Comparison of ENCODE assay signal across 20 cellular contexts in the genomic region with DNA sequence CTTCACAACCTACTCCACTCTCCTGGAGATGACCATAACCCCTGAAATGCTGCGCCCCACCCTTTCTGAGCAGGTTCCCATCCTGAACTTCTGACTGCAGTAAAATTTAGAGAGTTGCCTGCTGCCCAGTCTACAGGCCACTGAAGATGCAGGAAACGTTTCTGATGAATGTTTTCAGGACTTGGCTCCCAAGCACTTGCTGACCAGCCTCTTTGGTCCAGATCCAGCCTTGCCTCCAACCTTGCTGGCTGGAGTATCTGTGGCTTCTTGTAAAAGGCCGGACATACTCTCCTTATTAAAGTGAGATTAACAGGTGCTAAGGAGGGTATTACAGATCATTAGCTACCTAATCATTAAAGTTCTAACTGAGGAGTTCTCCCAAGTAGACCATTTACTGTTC.
A peak's percentile ranks its signal among the peaks of the same experiment; 100 is the strongest.
DNase-seq lines count a peak whose midpoint lies in the region; ATAC-seq and TF ChIP-seq lines count a peak whose summit lies in the region.
"Had no signal": no experiment of that assay in that cellular context is flagged by ENCODE, and none has a peak within 500 bp of the region (broad histone marks: within the 10 kb centered on the region; RNA-seq: fewer than 3 reads in every experiment).

No MANE protein-coding gene starts in this region.

- H3K79me1 ChIP-seq in trophoblast cell (ENCODE audit: low read length): no peaks in the 10 kb centered on the region

- TF ChIP-seq CTCF in Loucy (conservative IDR thresholded peaks at IDR 0.05; ENCODE audit: low read length): no peak

- H2AK5ac ChIP-seq in trophoblast cell (ENCODE audit: low read length): peak overlapping the region; percentile 4

- H2BK12ac ChIP-seq in trophoblast cell (ENCODE audit: low read length): peak overlapping the region; percentile 13

- H3K4me3 ChIP-seq in Loucy (ENCODE audit: low read length, poor library complexity, severe bottlenecking) (no peak overlapping the region), trophoblast cell (ENCODE audit: low read depth, low read length) (no peak overlapping the region)

- no peak overlapping the region for H4K8ac ChIP-seq in trophoblast cell (ENCODE audit: low read depth, low read length)

- H3K27me3 ChIP-seq in Loucy (ENCODE audit: insufficient read depth, low read length, poor library complexity, severe bottlenecking) (no peaks in the 10 kb centered on the region), trophoblast cell (ENCODE audit: insufficient read depth, low read length) (no peaks in the 10 kb centered on the region)

- no peak for ATAC-seq in GM19324 (IDR thresholded peaks at IDR 0.05; ENCODE audit: low FRiP score, unreplicated experiment)
- ATAC-seq: SK-N-SH treated with all-trans-retinoic acid at 6 μM for 48 hours had no signal

- H3F3A ChIP-seq in Loucy (ENCODE audit: low read depth): no peaks in the 10 kb centered on the region

- no peak overlapping the region for H3K4me2 ChIP-seq in Loucy (ENCODE audit: low read depth, low read length, poor library complexity, severe bottlenecking)
- no peak overlapping the region for H3K4me2 ChIP-seq in trophoblast cell (ENCODE audit: low read length)

- H3K4me1 ChIP-seq in Loucy (ENCODE audit: insufficient read depth, low read length, poor library complexity, severe bottlenecking): no peaks in the 10 kb centered on the region
- H3K4me1 ChIP-seq in trophoblast cell (ENCODE audit: control insufficient read depth in 1 of 2, insufficient read depth in 2 of 2, low read length in 2 of 2): peaks cover 2% of the 10 kb centered on the region in 2 experiments

- no peaks in the 10 kb centered on the region for H3K36me3 ChIP-seq in Loucy (ENCODE audit: insufficient read depth, low read length)
- no peaks in the 10 kb centered on the region for H3K36me3 ChIP-seq in trophoblast cell (ENCODE audit: control insufficient read depth in 1 of 2, insufficient read depth in 2 of 2, low read length in 2 of 2)

- no peak overlapping the region for H3K23ac ChIP-seq in trophoblast cell (ENCODE audit: low read length)

- H2AFZ ChIP-seq in Loucy (ENCODE audit: low read length) (peak overlapping the region; percentile 36; the same call in 1 of the 2 replicates), trophoblast cell (ENCODE audit: insufficient read depth, low read length, poor library complexity) (no peak overlapping the region)

- no peak overlapping the region for H2BK120ac ChIP-seq in trophoblast cell (ENCODE audit: insufficient read depth, low read length, poor library complexity)

- no peaks in the 10 kb centered on the region for H3K9me2 ChIP-seq in Loucy (replicated peaks; ENCODE audit: low read depth, low read length)

- H4K12ac ChIP-seq in trophoblast cell (ENCODE audit: low read depth, low read length): no peak overlapping the region

- H3K9me3 ChIP-seq in Loucy (ENCODE audit: insufficient read depth, low read depth, low read length) (no peaks in the 10 kb centered on the region), trophoblast cell (ENCODE audit: insufficient read depth, low read depth, low read length) (no peaks in the 10 kb centered on the region)

- no peaks in the 10 kb centered on the region for H3K79me2 ChIP-seq in Loucy (ENCODE audit: insufficient read depth, low read length)
- H3K79me2 ChIP-seq in trophoblast cell (ENCODE audit: control insufficient read depth, insufficient read depth, low read length, poor library complexity): no peaks in the 10 kb centered on the region

- no CpG with 5 or more reads among the region's 3 CpGs for WGBS in trophoblast cell (ENCODE audit: extremely low coverage, insufficient coverage, insufficient read length)

- H3K27ac ChIP-seq in trophoblast cell (ENCODE audit: low read depth, low read length): no peak overlapping the region

- DNase-seq in AG08395 (ENCODE audit: low spot score): peak; percentile 4
- DNase-seq in dedifferentiated amniotic fluid mesenchymal stem cell (ENCODE audit: extremely low spot score): peak; percentile 14
- no peak for DNase-seq in trophoblast cell
- DNase-seq in GDM1 (lab: John Stamatoyannopoulos, UW): no peak
- no peak for DNase-seq in stimulated activated CD4-positive, alpha-beta T cell treated with anti-CD3 and anti-CD28 coated beads, Interleukin-4, amount 100 ng/mL, for 4 hours
- DNase-seq: 8988T; DMS53; GF-D8; H7; KBM-7; NCI-H1105; NCI-H2029 treated with DMSO at 0.1 percent for 48 hours; NCI-H2171; NCI-H345; NCI-H524; NCI-H774; NK-92 treated with Interleukin-12 subunit alpha and Interleukin-12 subunit beta, amount 100 ng/mL, for 24 hours had no signal

- H2BK5ac ChIP-seq in trophoblast cell (ENCODE audit: low read depth, low read length, poor library complexity): no peak overlapping the region

- H3K14ac ChIP-seq in trophoblast cell (ENCODE audit: low read length): no peak overlapping the region

- no peak overlapping the region for H3K9ac ChIP-seq in Loucy (ENCODE audit: low read depth, low read length, poor library complexity, severe bottlenecking)
- no peak overlapping the region for H3K9ac ChIP-seq in trophoblast cell (ENCODE audit: low read length)

- no peak overlapping the region for H3K4ac ChIP-seq in trophoblast cell (ENCODE audit: low read depth, low read length)

- no peak overlapping the region for H4K91ac ChIP-seq in trophoblast cell (ENCODE audit: low read depth, low read length)

- no peak overlapping the region for H3K18ac ChIP-seq in trophoblast cell (ENCODE audit: low read length)

- no peaks in the 10 kb centered on the region for H4K20me1 ChIP-seq in Loucy (ENCODE audit: insufficient read depth, low read length, poor library complexity, severe bottlenecking)

Comparison
In these comparisons a context has a peak if more than half of its experiments do, and no peak if none do; other contexts are left out.
1. DNase-seq: peak in AG08395 (single experiment) and dedifferentiated amniotic fluid mesenchymal stem cell (single experiment); none in trophoblast cell (0 of 2), GDM1 (single experiment) and stimulated activated CD4-positive, alpha-beta T cell treated with anti-CD3 and anti-CD28 coated beads, Interleukin-4, amount 100 ng/mL, for 4 hours (0 of 2).